Comparison of ENCODE assay signal across 10 cellular contexts in genomic region chr20:8527998-8528397, GRCh38.
DNase-seq lines count a peak whose midpoint lies in the region; ATAC-seq and TF ChIP-seq lines count a peak whose summit lies in the region.
"Had no signal": no experiment of that assay in that cellular context is flagged by ENCODE, and none has a peak within 500 bp of the region (broad histone marks: within the 10 kb centered on the region; RNA-seq: fewer than 3 reads in every experiment).

No MANE protein-coding gene starts in this region.

- no peaks in the 10 kb centered on the region for H3K4me1 Mint-ChIP-seq in CD4-positive, alpha-beta memory T cell

- H4K91ac ChIP-seq in mesenchymal stem cell (ENCODE audit: low read length) = no peak overlapping the region

- H3K14ac ChIP-seq in mesenchymal stem cell (ENCODE audit: low read length in 2 of 2) = no peak overlapping the region

- H3K9me3 Mint-ChIP-seq in CD4-positive, alpha-beta memory T cell = peaks cover 0 to 2% (median 0%) of the 10 kb centered on the region in 8 donors
- H3K9me3 Mint-ChIP-seq: naive B cell had no signal

- no peak for TF ChIP-seq CTCF in upper lobe of left lung (IDR thresholded peaks at IDR 0.05)

- no peak overlapping the region for H3K27ac ChIP-seq in mesenchymal stem cell (ENCODE audit: low read length, poor library complexity, severe bottlenecking)
- H3K27ac ChIP-seq in upper lobe of left lung = no peak overlapping the region
- H3K27ac ChIP-seq in CD4-positive, alpha-beta memory T cell (ENCODE audit: low read depth, low read length) = no peak overlapping the region

- H3K18ac ChIP-seq in mesenchymal stem cell (ENCODE audit: low read depth in 1 of 2, low read length in 2 of 2) = no peak overlapping the region

- H3K27me3 Mint-ChIP-seq in CD4-positive, alpha-beta memory T cell = no peaks in the 10 kb centered on the region
- H3K27me3 Mint-ChIP-seq: naive B cell had no signal

- H3K36me3 ChIP-seq in mesenchymal stem cell (ENCODE audit: control insufficient read depth in 1 of 2, insufficient read depth in 2 of 2, low read depth in 1 of 2, low read length in 2 of 2) = no peaks in the 10 kb centered on the region
- H3K36me3 ChIP-seq in upper lobe of left lung = no peaks in the 10 kb centered on the region
- H3K36me3 ChIP-seq in CD4-positive, alpha-beta memory T cell (ENCODE audit: insufficient read depth, low read length) = no peaks in the 10 kb centered on the region

- no peak overlapping the region for H4K8ac ChIP-seq in mesenchymal stem cell (ENCODE audit: low read length)

- intact Hi-C loops in CD4-positive, alpha-beta memory T cell (cut with micrococcal nuclease) = no loop called here

- H3K4me3 ChIP-seq in mesenchymal stem cell (ENCODE audit: insufficient read depth in 1 of 2, low read depth in 1 of 2, low read length in 2 of 2) = no peak overlapping the region
- H3K4me3 ChIP-seq in upper lobe of left lung = no peak overlapping the region
- no peak overlapping the region for H3K4me3 ChIP-seq in CD4-positive, alpha-beta memory T cell (ENCODE audit: low read length in 2 of 2)

- peak; percentile 48 for DNase-seq in mesenchymal stem cell
- no peak for DNase-seq in upper lobe of left lung
- no peak for DNase-seq in ecto neural progenitor cell (ENCODE audit: low spot score)
- DNase-seq in CD4-positive, alpha-beta memory T cell = no peak
- DNase-seq: naive B cell had no signal

- H2AK5ac ChIP-seq in mesenchymal stem cell (ENCODE audit: low read length, severe bottlenecking) = no peak overlapping the region

- no peak overlapping the region for H3K4me3 Mint-ChIP-seq in CD4-positive, alpha-beta memory T cell
- H3K4me3 Mint-ChIP-seq: naive B cell had no signal

- no peak for TF ChIP-seq POLR2A in upper lobe of left lung (IDR thresholded peaks at IDR 0.05)

- no peak overlapping the region for H3K9ac ChIP-seq in mesenchymal stem cell (ENCODE audit: low read length)

- TF ChIP-seq EP300 in upper lobe of left lung (IDR thresholded peaks at IDR 0.05) = no peak

- no CpG with 5 or more reads among the region's 1 CpG for WGBS in mesenchymal stem cell
- 26 to 39% methylated on average over 1 of the region's 1 CpG for WGBS in upper lobe of left lung, 2 donors

- H3K27me3 ChIP-seq in mesenchymal stem cell (ENCODE audit: control insufficient read depth in 1 of 2, insufficient read depth in 1 of 2, low read length in 2 of 2) (no peaks in the 10 kb centered on the region), upper lobe of left lung (no peaks in the 10 kb centered on the region)
- H3K27me3 ChIP-seq in CD4-positive, alpha-beta memory T cell (ENCODE audit: insufficient read depth, low read length) = no peaks in the 10 kb centered on the region

- H3K27ac Mint-ChIP-seq in CD4-positive, alpha-beta memory T cell = no peak overlapping the region

- no peak overlapping the region for H3K23ac ChIP-seq in mesenchymal stem cell (ENCODE audit: low read length in 2 of 2)

- no peak overlapping the region for H3K4me2 ChIP-seq in mesenchymal stem cell (ENCODE audit: low read length, poor library complexity, severe bottlenecking)

- no peak overlapping the region for H2BK5ac ChIP-seq in mesenchymal stem cell (ENCODE audit: low read depth, low read length, poor library complexity, severe bottlenecking)

- H3K36me3 Mint-ChIP-seq in CD4-positive, alpha-beta memory T cell = no peaks in the 10 kb centered on the region
- H3K36me3 Mint-ChIP-seq: naive B cell had no signal

- no peak overlapping the region for H2AFZ ChIP-seq in mesenchymal stem cell (ENCODE audit: low read depth, low read length)

- POLR2A ChIA-PET in CD4-positive, alpha-beta memory T cell (lab: Charles Lee; ENCODE audit: partially characterized antibody) = no interaction called here

- no peak overlapping the region for H2BK120ac ChIP-seq in mesenchymal stem cell (ENCODE audit: low read depth, low read length)

- H3K4me1 ChIP-seq in mesenchymal stem cell (ENCODE audit: control insufficient read depth, insufficient read depth, low read depth, low read length) (no peaks in the 10 kb centered on the region), upper lobe of left lung (no peaks in the 10 kb centered on the region)
- H3K4me1 ChIP-seq in CD4-positive, alpha-beta memory T cell (ENCODE audit: insufficient read depth, low read length) = no peaks in the 10 kb centered on the region

- no peaks in the 10 kb centered on the region for H3K9me3 ChIP-seq in mesenchymal stem cell (ENCODE audit: control insufficient read depth, low read length)
- no peaks in the 10 kb centered on the region for H3K9me3 ChIP-seq in upper lobe of left lung
- no peaks in the 10 kb centered on the region for H3K9me3 ChIP-seq in CD4-positive, alpha-beta memory T cell (ENCODE audit: control insufficient read depth in 1 of 2, low read length in 2 of 2)

- no peak overlapping the region for H3K4ac ChIP-seq in mesenchymal stem cell (ENCODE audit: low read depth in 1 of 2, low read length in 2 of 2)

- CTCF ChIA-PET in CD4-positive, alpha-beta memory T cell (lab: Charles Lee; ENCODE audit: partially characterized antibody) = no interaction called here

- no peak overlapping the region for H2BK12ac ChIP-seq in mesenchymal stem cell (ENCODE audit: low read length in 2 of 2)

- ATAC-seq in GM18867 (IDR thresholded peaks at IDR 0.05; ENCODE audit: unreplicated experiment) (peak; percentile 80), HG03469 (IDR thresholded peaks at IDR 0.05; ENCODE audit: unreplicated experiment) (peak; percentile 77), SK-N-SH treated with all-trans-retinoic acid at 6 μM for 48 hours (peak; percentile 87), GM19455 (IDR thresholded peaks at IDR 0.05; ENCODE audit: unreplicated experiment) (no peak), upper lobe of left lung (ENCODE audit: low FRiP score in 2 of 2) (no peak)
- ATAC-seq: Panc1 had no signal

- no peaks in the 10 kb centered on the region for H3K79me1 ChIP-seq in mesenchymal stem cell (replicated peaks; ENCODE audit: low read length, poor library complexity, severe bottlenecking)

- no peak overlapping the region for H2BK15ac ChIP-seq in mesenchymal stem cell (ENCODE audit: low read depth, poor library complexity, severe bottlenecking)

TF ChIP-seq in SK-N-SH treated with all-trans-retinoic acid at 6 μM for 48 hours, 23 proteins besides CTCF, POLR2A, EP300 and RAD21 (continues in another document):
- TF ChIP-seq TOX (CRISPR knock-in tag; IDR thresholded peaks at IDR 0.05; ENCODE audit: borderline replicate concordance) = peak; percentile 84
- TF ChIP-seq, protein P1, sequence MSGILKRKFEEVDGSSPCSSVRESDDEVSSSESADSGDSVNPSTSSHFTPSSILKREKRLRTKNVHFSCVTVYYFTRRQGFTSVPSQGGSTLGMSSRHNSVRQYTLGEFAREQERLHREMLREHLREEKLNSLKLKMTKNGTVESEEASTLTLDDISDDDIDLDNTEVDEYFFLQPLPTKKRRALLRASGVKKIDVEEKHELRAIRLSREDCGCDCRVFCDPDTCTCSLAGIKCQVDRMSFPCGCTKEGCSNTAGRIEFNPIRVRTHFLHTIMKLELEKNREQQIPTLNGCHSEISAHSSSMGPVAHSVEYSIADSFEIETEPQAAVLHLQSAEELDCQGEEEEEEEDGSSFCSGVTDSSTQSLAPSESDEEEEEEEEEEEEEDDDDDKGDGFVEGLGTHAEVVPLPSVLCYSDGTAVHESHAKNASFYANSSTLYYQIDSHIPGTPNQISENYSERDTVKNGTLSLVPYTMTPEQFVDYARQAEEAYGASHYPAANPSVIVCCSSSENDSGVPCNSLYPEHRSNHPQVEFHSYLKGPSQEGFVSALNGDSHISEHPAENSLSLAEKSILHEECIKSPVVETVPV (CRISPR knock-in tag; IDR thresholded peaks at IDR 0.05) = peak; percentile 83; the same call in 1 of the 2 replicates
- peak; percentile 64; the same call in 1 of the 2 replicates for TF ChIP-seq PATZ1 (CRISPR knock-in tag; IDR thresholded peaks at IDR 0.05; ENCODE audit: borderline replicate concordance)
- no peak for TF ChIP-seq TSHZ2 (CRISPR knock-in tag; IDR thresholded peaks at IDR 0.05)

Comparison
In these comparisons a context has a peak if more than half of its experiments do, and no peak if none do; other contexts are left out.
1. ATAC-seq: peak in GM18867 (single experiment), HG03469 (single experiment) and SK-N-SH treated with all-trans-retinoic acid at 6 μM for 48 hours (single experiment); none in GM19455 (single experiment) and upper lobe of left lung (0 of 2).